Comparison of ENCODE assay signal across 1 cellular context in genomic region chr16:71808593-71809449, GRCh38.
TF ChIP-seq lines count a peak whose summit lies in the region.

AP1G1 (minus strand) TSS chr16:71808834; CDS start chr16:71789479, 19,355 bp downstream.

TF ChIP-seq in HepG2, 621 proteins besides CTCF, POLR2A, EP300 and RAD21 (continued from another document and continues in another):
- TF ChIP-seq PRDM15 (CRISPR knock-in tag; IDR thresholded peaks at IDR 0.05) (no peak), RAD51 (IDR thresholded peaks at IDR 0.05; ENCODE audit: borderline replicate concordance) (no peak), ZNF33B (CRISPR knock-in tag; IDR thresholded peaks at IDR 0.05) (peak; percentile 48; the same call in 1 of the 2 replicates), ZNF562 (CRISPR knock-in tag; IDR thresholded peaks at IDR 0.05; ENCODE audit: borderline replicate concordance) (no peak), SNAPC5 (CRISPR knock-in tag; IDR thresholded peaks at IDR 0.05; ENCODE audit: borderline replicate concordance) (no peak), REL (CRISPR knock-in tag; conservative IDR thresholded peaks at IDR 0.05) (no peak), ZFP82 (CRISPR knock-in tag; IDR thresholded peaks at IDR 0.05; ENCODE audit: borderline replicate concordance) (no peak), ZNF574 (CRISPR knock-in tag; IDR thresholded peaks at IDR 0.05) (peak; percentile 95), ZNF850 (CRISPR knock-in tag; conservative IDR thresholded peaks at IDR 0.05) (no peak), RXRB (CRISPR knock-in tag; IDR thresholded peaks at IDR 0.05; ENCODE audit: borderline replicate concordance) (peak; percentile 61; the same call in 1 of the 2 replicates), SP2 (CRISPR knock-in tag; IDR thresholded peaks at IDR 0.05) (peak; percentile 54; the same call in 1 of the 2 replicates), NR2C2 (CRISPR knock-in tag; IDR thresholded peaks at IDR 0.05; ENCODE audit: borderline replicate concordance) (peak; percentile 72; the same call in 1 of the 2 replicates), KDM2A (CRISPR knock-in tag; IDR thresholded peaks at IDR 0.05; ENCODE audit: borderline replicate concordance, low read depth) (peak; percentile 96), ZFAT (CRISPR knock-in tag; conservative IDR thresholded peaks at IDR 0.05) (peak; percentile 83; the same call in 1 of the 2 replicates), JUND (CRISPR knock-in tag; IDR thresholded peaks at IDR 0.05) (peak; percentile 83), SNRNP70 (IDR thresholded peaks at IDR 0.05; ENCODE audit: low read depth, low read length) (no peak), ZNF629 (CRISPR knock-in tag; conservative IDR thresholded peaks at IDR 0.05) (no peak), PCBP2 (optimal IDR thresholded peaks at IDR 0.05; ENCODE audit: low read depth, low read length, poor library complexity, severe bottlenecking) (no peak), TCF7L2 (IDR thresholded peaks at IDR 0.05; ENCODE audit: low read depth, low read length) (no peak), REXO4 (CRISPR knock-in tag; IDR thresholded peaks at IDR 0.05; ENCODE audit: borderline replicate concordance) (no peak), ARNT2 (CRISPR knock-in tag; IDR thresholded peaks at IDR 0.05; ENCODE audit: low read depth) (peak; percentile 69; the same call in 1 of the 2 replicates), AGO2 (optimal IDR thresholded peaks at IDR 0.05; ENCODE audit: low read depth, low read length) (peak; percentile 69), MED13 (CRISPR knock-in tag; IDR thresholded peaks at IDR 0.05) (no peak), MAX (IDR thresholded peaks at IDR 0.05) (peak; percentile 85), ARID3A (IDR thresholded peaks at IDR 0.05; ENCODE audit: low read depth, low read length) (no peak), ZSCAN5A (CRISPR knock-in tag; IDR thresholded peaks at IDR 0.05; ENCODE audit: borderline replicate concordance) (peak; percentile 50; the same call in 1 of the 2 replicates), ZFP36L2 (CRISPR knock-in tag; IDR thresholded peaks at IDR 0.05) (no peak; the same call in 1 of the 2 replicates), GABPB1 (CRISPR knock-in tag; IDR thresholded peaks at IDR 0.05) (peak; percentile 84), ZBTB44 (CRISPR knock-in tag; IDR thresholded peaks at IDR 0.05) (peak; percentile 47; the same call in 1 of the 2 replicates), CSRNP1 (CRISPR knock-in tag; IDR thresholded peaks at IDR 0.05) (no peak), KDM6A (CRISPR knock-in tag; IDR thresholded peaks at IDR 0.05; ENCODE audit: low read depth) (no peak; the same call in 1 of the 2 replicates), ZNF788 (CRISPR knock-in tag; IDR thresholded peaks at IDR 0.05; ENCODE audit: borderline replicate concordance) (0 out of 2 replicates have a peak, but pooled peaks have one; percentile 80), ZNF660 (CRISPR knock-in tag; IDR thresholded peaks at IDR 0.05; ENCODE audit: borderline replicate concordance, low read depth) (no peak), HNRNPH1 (optimal IDR thresholded peaks at IDR 0.05; ENCODE audit: low read depth, low read length) (peak; percentile 77), FOSL1 (CRISPR knock-in tag; IDR thresholded peaks at IDR 0.05; ENCODE audit: borderline replicate concordance) (no peak), TEAD3 (CRISPR knock-in tag; optimal IDR thresholded peaks at IDR 0.05; ENCODE audit: borderline replicate concordance) (peak; percentile 11), DBP (CRISPR knock-in tag; IDR thresholded peaks at IDR 0.05; ENCODE audit: not compliant biosample characterization) (peak; percentile 47), ZNF549 (CRISPR knock-in tag; IDR thresholded peaks at IDR 0.05) (peak; percentile 12; the same call in 1 of the 2 replicates), TFDP2 (CRISPR knock-in tag; IDR thresholded peaks at IDR 0.05) (peak; percentile 53), RBAK (CRISPR knock-in tag; IDR thresholded peaks at IDR 0.05) (peak; percentile 29; the same call in 1 of the 2 replicates), PITX1 (CRISPR knock-in tag; IDR thresholded peaks at IDR 0.05) (peak; percentile 71), ATM (IDR thresholded peaks at IDR 0.05; ENCODE audit: borderline replicate concordance) (no peak), ZNF567 (CRISPR knock-in tag; IDR thresholded peaks at IDR 0.05; ENCODE audit: borderline replicate concordance) (no peak), RCOR2 (CRISPR knock-in tag; IDR thresholded peaks at IDR 0.05) (no peak), KAT2B (IDR thresholded peaks at IDR 0.05; ENCODE audit: borderline replicate concordance, low read depth, low read length) (no peak), XRCC5 (optimal IDR thresholded peaks at IDR 0.05; ENCODE audit: low read length) (peak; percentile 81), GTF2F1 (IDR thresholded peaks at IDR 0.05; ENCODE audit: low read length) (no peak), TERF1 (CRISPR knock-in tag; IDR thresholded peaks at IDR 0.05) (no peak)
